ENCODE assay signal across 20 cellular contexts in genomic region chr7:158388928-158389327, GRCh38.
"Had no signal": no experiment of that assay in that cellular context is flagged by ENCODE, and none has a peak within 500 bp of the region (broad histone marks: within the 10 kb centered on the region; RNA-seq: fewer than 3 reads in every experiment).

No MANE protein-coding gene starts in this region.

- DNase-seq: KBM-7, MV-4-11, NCI-H1048, NCI-H1105, NCI-H1417, NCI-H1436 treated with DMSO at 0.1 percent for 48 hours, NCI-H1694, NCI-H187 treated with DMSO at 0.1 percent for 48 hours, NCI-H2029 treated with DMSO at 0.1 percent for 48 hours, NCI-H2171 treated with DMSO at 0.1 percent for 48 hours, NCI-H345, NCI-H446 treated with DMSO at 0.1 percent for 48 hours, NCI-H510A treated with DMSO at 0.1 percent for 48 hours, NCI-H526, PC-3, SHP77, SK-N-SH, SW 1271 had no signal

- H3K4me2 ChIP-seq: SK-N-SH had no signal

- H3K27ac ChIP-seq: RWPE1 had no signal

- ATAC-seq: Panc1, PC-3 had no signal

- H3K9ac ChIP-seq: SK-N-SH had no signal
